9 cellular contexts compared by ENCODE assay signal in genomic region chr10:103503777-103504176, GRCh38. TPM values are rescaled to one million over a fixed set of nuclear protein-coding genes. Genes with fewer than 3 reads are reported as not detected.
"Had no signal": no experiment of that assay in that cellular context is flagged by ENCODE, and none has a peak within 500 bp of the region (broad histone marks: within the 10 kb centered on the region; RNA-seq: fewer than 3 reads in every experiment).

No MANE protein-coding gene starts in this region.

RNA-seq across cellular contexts. Expression of gene NEURL1, which starts 10.3 kb away (rescaled TPM):
- total RNA-seq: MCF 10A, NCI-H460 had no signal

RNA-seq across cellular contexts. Expression of gene CALHM3, which starts 24.7 kb away (rescaled TPM):
- total RNA-seq: activated CD4-positive, alpha-beta T cell treated with anti-CD3 and anti-CD28 coated beads for 36 hours; activated CD8-positive, alpha-beta T cell treated with anti-CD3 and anti-CD28 coated beads for 36 hours; aorta; LHCN-M2; MCF 10A; NCI-H460; OCI-LY7; Right ventricle myocardium inferior had no signal
- polyA plus RNA-seq: aorta, SK-N-SH had no signal

RNA-seq across cellular contexts. Expression of gene CALHM1, which starts 45.1 kb away (rescaled TPM):
- total RNA-seq: activated CD4-positive, alpha-beta T cell treated with anti-CD3 and anti-CD28 coated beads for 36 hours; activated CD8-positive, alpha-beta T cell treated with anti-CD3 and anti-CD28 coated beads for 36 hours; aorta; LHCN-M2; MCF 10A; NCI-H460; Right ventricle myocardium inferior had no signal
- polyA plus RNA-seq: aorta, SK-N-SH had no signal

RNA-seq across cellular contexts. Expression of gene CALHM2, which starts 51.6 kb away (rescaled TPM):
- total RNA-seq: OCI-LY7 had no signal
